ENCODE assay signal across 1 cellular context in genomic region chr3:156610154-156610553, GRCh38.
TF ChIP-seq lines count a peak whose summit lies in the region.

No MANE protein-coding gene starts in this region.

TF ChIP-seq in SK-N-SH, 30 proteins besides CTCF, POLR2A, EP300 and RAD21 (continued from another document):
- TF ChIP-seq USF1 (IDR thresholded peaks at IDR 0.05; ENCODE audit: borderline replicate concordance, low read depth) (no peak), FOSL2 (IDR thresholded peaks at IDR 0.05; ENCODE audit: borderline replicate concordance, low read depth) (no peak), ELF1 (IDR thresholded peaks at IDR 0.05) (no peak), FOXM1 (IDR thresholded peaks at IDR 0.05; ENCODE audit: low read depth) (no peak), YY1 (IDR thresholded peaks at IDR 0.05; ENCODE audit: low read depth) (no peak), IRF3 (IDR thresholded peaks at IDR 0.05; ENCODE audit: low read depth, low read length) (no peak), TEAD4 (IDR thresholded peaks at IDR 0.05; ENCODE audit: borderline replicate concordance, insufficient read depth) (no peak), POLR2AphosphoS5 (IDR thresholded peaks at IDR 0.05; ENCODE audit: low read depth, low read length) (no peak)
